Comparison of ENCODE assay signal across 21 cellular contexts in genomic region chr4:10200869-10201268, GRCh38.
"Had no signal": no experiment of that assay in that cellular context is flagged by ENCODE, and none has a peak within 500 bp of the region (broad histone marks: within the 10 kb centered on the region; RNA-seq: fewer than 3 reads in every experiment).

No MANE protein-coding gene starts in this region.

- H3K4me3 ChIP-seq: breast epithelium, smooth muscle cell, stomach, uterus had no signal

- H3K27me3 ChIP-seq: breast epithelium, stomach, uterus had no signal

- ATAC-seq: esophagus mucosa; sciatic nerve; stimulated activated memory B cell treated with anti-CD40 and anti-IgM and Interleukin-4, amounts not matched to agents 10 μg/mL and 1 μg/mL and 100 μg/mL, for 72 hours; T-helper 17 cell had no signal

- H3K27ac ChIP-seq: breast epithelium, stomach, uterus, WERI-Rb-1 had no signal

- H3K36me3 ChIP-seq: breast epithelium, stomach, uterus, WERI-Rb-1 had no signal

- H3K9me3 ChIP-seq: breast epithelium, stomach, uterus had no signal

- H3K4me1 ChIP-seq: breast epithelium, stomach, uterus had no signal

- DNase-seq: activated CD4-positive, alpha-beta T cell treated with anti-CD3 and anti-CD28 coated beads, Interleukin-2, amount 50 U/mL, for 1 hour; activated CD4-positive, CD25-positive, alpha-beta regulatory T cell treated with anti-CD3 and anti-CD28 coated beads, Interleukin-2, amount 50 U/mL, for 72 hours; activated CD8-positive, alpha-beta memory T cell treated with anti-CD3 and anti-CD28 coated beads, Interleukin-2, amount 50 U/mL, for 48 hours; activated naive CD4-positive, alpha-beta T cell treated with Interleukin-2 at 50 U/mL for 16 hours; activated naive CD8-positive, alpha-beta T cell treated with anti-CD3 and anti-CD28 coated beads for 36 hours; activated T-cell treated with anti-CD3 and anti-CD28 coated beads, Interleukin-2, amount 50 U/mL, for 48 hours; effector memory CD4-positive, alpha-beta T cell; hippocampal formation; mesenchymal stem cell; nucleus accumbens; stimulated activated CD4-positive, alpha-beta T cell treated with anti-CD3 and anti-CD28 coated beads, Interleukin-15, amount 100 ng/mL, for 24 hours; stomach; T-helper 17 cell; trophoblast cell; uterus; WERI-Rb-1 had no signal
